2 cellular contexts compared by ENCODE assay signal in the genomic region with DNA sequence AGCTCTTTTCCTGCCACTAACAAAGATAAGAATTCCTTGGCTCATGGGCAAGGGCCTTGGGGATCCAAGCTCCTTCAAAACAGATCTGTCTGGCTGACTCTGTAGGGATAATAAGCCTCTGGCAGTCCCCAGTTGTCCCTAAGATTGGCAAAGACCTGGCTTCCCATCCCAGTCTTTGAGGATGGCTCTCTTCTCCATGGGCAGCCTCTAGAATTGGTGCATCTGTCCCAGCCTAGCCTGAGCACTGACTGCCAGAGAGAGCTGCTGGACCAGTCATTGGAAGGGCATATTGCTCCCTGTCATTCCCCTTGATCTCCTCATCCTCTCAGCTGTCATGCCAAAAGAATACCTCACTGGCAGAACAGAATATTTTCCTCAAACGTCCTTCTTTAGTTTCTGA.
TF ChIP-seq lines count a peak whose summit lies in the region.

No MANE protein-coding gene starts in this region.

TF ChIP-seq in A549, 52 proteins besides CTCF, POLR2A, EP300 and RAD21:
- TF ChIP-seq HEYL (CRISPR knock-in tag; IDR thresholded peaks at IDR 0.05) (no peak), ZC3H11A (IDR thresholded peaks at IDR 0.05) (no peak), NPAS2 (CRISPR knock-in tag; IDR thresholded peaks at IDR 0.05; ENCODE audit: borderline replicate concordance) (no peak), CHD4 (IDR thresholded peaks at IDR 0.05; ENCODE audit: borderline replicate concordance) (no peak), RARB (CRISPR knock-in tag; IDR thresholded peaks at IDR 0.05) (no peak)
- TF ChIP-seq, protein P1, sequence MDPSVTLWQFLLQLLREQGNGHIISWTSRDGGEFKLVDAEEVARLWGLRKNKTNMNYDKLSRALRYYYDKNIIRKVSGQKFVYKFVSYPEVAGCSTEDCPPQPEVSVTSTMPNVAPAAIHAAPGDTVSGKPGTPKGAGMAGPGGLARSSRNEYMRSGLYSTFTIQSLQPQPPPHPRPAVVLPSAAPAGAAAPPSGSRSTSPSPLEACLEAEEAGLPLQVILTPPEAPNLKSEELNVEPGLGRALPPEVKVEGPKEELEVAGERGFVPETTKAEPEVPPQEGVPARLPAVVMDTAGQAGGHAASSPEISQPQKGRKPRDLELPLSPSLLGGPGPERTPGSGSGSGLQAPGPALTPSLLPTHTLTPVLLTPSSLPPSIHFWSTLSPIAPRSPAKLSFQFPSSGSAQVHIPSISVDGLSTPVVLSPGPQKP (IDR thresholded peaks at IDR 0.05; ENCODE audit: low read depth, low read length) = no peak
- TF ChIP-seq, protein P2, sequence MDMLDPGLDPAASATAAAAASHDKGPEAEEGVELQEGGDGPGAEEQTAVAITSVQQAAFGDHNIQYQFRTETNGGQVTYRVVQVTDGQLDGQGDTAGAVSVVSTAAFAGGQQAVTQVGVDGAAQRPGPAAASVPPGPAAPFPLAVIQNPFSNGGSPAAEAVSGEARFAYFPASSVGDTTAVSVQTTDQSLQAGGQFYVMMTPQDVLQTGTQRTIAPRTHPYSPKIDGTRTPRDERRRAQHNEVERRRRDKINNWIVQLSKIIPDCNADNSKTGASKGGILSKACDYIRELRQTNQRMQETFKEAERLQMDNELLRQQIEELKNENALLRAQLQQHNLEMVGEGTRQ (IDR thresholded peaks at IDR 0.05) = no peak

TF ChIP-seq in IMR-90, 13 proteins besides CTCF, POLR2A, EP300 and RAD21:
- no peak for TF ChIP-seq MAZ (IDR thresholded peaks at IDR 0.05; ENCODE audit: borderline replicate concordance, low read depth, low read length)
